In genomic region chr16:8958344-8958808, GRCh38 we compare ENCODE assay signal across 8 cellular contexts. TPM values are rescaled to one million over a fixed set of nuclear protein-coding genes. Genes with fewer than 3 reads are reported as not detected.
DNase-seq lines count a peak whose midpoint lies in the region; ATAC-seq and TF ChIP-seq lines count a peak whose summit lies in the region.

No MANE protein-coding gene starts in this region.

- H3K4me3 ChIP-seq in SK-N-SH (ENCODE audit: low read depth in 2 of 2, low read length in 1 of 2): no peak overlapping the region

- H2AFZ ChIP-seq in SK-N-SH (ENCODE audit: low read depth): no peak overlapping the region

- H3K27me3 ChIP-seq in SK-N-SH (ENCODE audit: insufficient read depth): no peaks in the 10 kb centered on the region

- 51% methylated on average over 5 of the region's 9 CpGs for WGBS in SK-N-SH (ENCODE audit: low lambda C conversion rate)

- TF ChIP-seq CTCF in SK-N-SH (IDR thresholded peaks at IDR 0.05): no peak

- DNase-seq in activated CD4-positive, alpha-beta T cell treated with anti-CD3 and anti-CD28 coated beads for 48 hours: peak; percentile 40
- DNase-seq in activated CD4-positive, alpha-beta T cell treated with anti-CD3 and anti-CD28 coated beads for 1 hour: no peak
- DNase-seq in SK-N-SH (peak; percentile 62), posterior vena cava (ENCODE audit: low spot score) (peak; percentile 89), HuH-7.5 (ENCODE audit: low spot score) (no peak), dedifferentiated amniotic fluid mesenchymal stem cell (ENCODE audit: extremely low spot score) (no peak)

- peak overlapping the region; percentile 24 to 48 for H3K27ac ChIP-seq in SK-N-SH (ENCODE audit: low read depth in 2 of 2, low read length in 1 of 2)

- peaks cover 89% of the 10 kb centered on the region for H4K20me1 ChIP-seq in SK-N-SH (ENCODE audit: insufficient read depth)

- ATAC-seq in esophagus mucosa: peak; percentile 12
- ATAC-seq in GM19395 (IDR thresholded peaks at IDR 0.05; ENCODE audit: unreplicated experiment): no peak

- CTCF ChIA-PET in SK-N-SH (lab: Yijun Ruan, JAX): interaction anchor here (1.1 to 2.5 kb wide), 3 partner anchors 22 to 85 kb away, joined by 3 to 7 read pairs (median 4); no protein-coding TSS in a partner anchor

- H3K4me1 ChIP-seq in SK-N-SH (ENCODE audit: control insufficient read depth in 1 of 2, insufficient read depth in 2 of 2, low read depth in 1 of 2, low read length in 1 of 2): peaks cover 48 to 67% of the 10 kb centered on the region in 2 experiments

- no peak for TF ChIP-seq RAD21 in SK-N-SH (IDR thresholded peaks at IDR 0.05; ENCODE audit: low read length)

- POLR2A ChIA-PET in SK-N-SH (lab: Yijun Ruan, JAX): no interaction called here

- H3K4me2 ChIP-seq in SK-N-SH: peak overlapping the region; percentile 69

- peaks cover 15% of the 10 kb centered on the region for H3F3A ChIP-seq in SK-N-SH (replicated peaks; ENCODE audit: insufficient read depth)

- H3K9me2 ChIP-seq in SK-N-SH: no peaks in the 10 kb centered on the region

- H3K36me3 ChIP-seq in SK-N-SH (replicated peaks in 1 of 2; ENCODE audit: control insufficient read depth in 1 of 2, insufficient read depth in 2 of 2, low read length in 1 of 2): no peaks in the 10 kb centered on the region

- no peak overlapping the region for H3K9ac ChIP-seq in SK-N-SH

- peaks cover 90% of the 10 kb centered on the region for H3K79me2 ChIP-seq in SK-N-SH (ENCODE audit: insufficient read depth)

- no peak for TF ChIP-seq EP300 in SK-N-SH (IDR thresholded peaks at IDR 0.05; ENCODE audit: borderline replicate concordance in 1 of 2, low read depth in 1 of 2, low read length in 1 of 2)

- H3K9me3 ChIP-seq in SK-N-SH: no peaks in the 10 kb centered on the region

- intact Hi-C loops in posterior vena cava (cut with DNase I): no loop called here

TF ChIP-seq in SK-N-SH, 30 proteins besides CTCF, POLR2A, EP300 and RAD21:
- TF ChIP-seq USF2 (IDR thresholded peaks at IDR 0.05; ENCODE audit: borderline replicate concordance, low read depth, low read length) (no peak), RFX5 (IDR thresholded peaks at IDR 0.05; ENCODE audit: low read length) (no peak), SMC3 (IDR thresholded peaks at IDR 0.05; ENCODE audit: low read depth, low read length) (no peak), MEF2A (IDR thresholded peaks at IDR 0.05; ENCODE audit: borderline replicate concordance, low read depth) (no peak), IRF3 (IDR thresholded peaks at IDR 0.05; ENCODE audit: low read depth, low read length) (no peak), ZBTB33 (IDR thresholded peaks at IDR 0.05; ENCODE audit: borderline replicate concordance, low read depth) (no peak), NRF1 (IDR thresholded peaks at IDR 0.05; ENCODE audit: low read depth, low read length) (no peak), YY1 (IDR thresholded peaks at IDR 0.05; ENCODE audit: low read depth) (no peak), POLR2AphosphoS5 (IDR thresholded peaks at IDR 0.05; ENCODE audit: low read depth, low read length) (no peak), REST (IDR thresholded peaks at IDR 0.05; ENCODE audit: low read depth, low read length) (no peak), FOXJ3 (CRISPR knock-in tag; IDR thresholded peaks at IDR 0.05) (no peak), SIN3A (IDR thresholded peaks at IDR 0.05; ENCODE audit: borderline replicate concordance, low read depth, low read length) (no peak), USF1 (IDR thresholded peaks at IDR 0.05; ENCODE audit: borderline replicate concordance, low read depth) (no peak), PBX3 (IDR thresholded peaks at IDR 0.05) (no peak), FOXM1 (IDR thresholded peaks at IDR 0.05; ENCODE audit: low read depth) (no peak)

RNA-seq across cellular contexts. Expression of gene USP7, which starts 5.3 kb away (rescaled TPM):
- polyA plus RNA-seq in SK-N-SH (2012; rRNA removed): 8.4 and 8.6 TPM in 2 replicates
- 11.0 and 13.7 TPM in 2 replicates for polyA plus RNA-seq in SK-N-SH (2012; cell fraction: cytosol; rRNA removed)
- 24.5 and 33.7 TPM in 2 replicates for polyA plus RNA-seq in SK-N-SH (2012; cell fraction: nucleus; rRNA removed)
- total RNA-seq in esophagus mucosa (87.3 TPM), posterior vena cava (10 to 100 TPM; 72.2 to 82.7 TPM)

Comparison
In these comparisons a context has a peak if more than half of its experiments do, and no peak if none do; other contexts are left out.
1. DNase-seq: peak in activated CD4-positive, alpha-beta T cell treated with anti-CD3 and anti-CD28 coated beads for 48 hours (single experiment), SK-N-SH (single experiment) and posterior vena cava (single experiment); none in activated CD4-positive, alpha-beta T cell treated with anti-CD3 and anti-CD28 coated beads for 1 hour (single experiment), HuH-7.5 (single experiment) and dedifferentiated amniotic fluid mesenchymal stem cell (single experiment).